In genomic region chr14:21536395-21537087, GRCh38 we compare ENCODE assay signal across 12 cellular contexts. TPM values are rescaled to one million over a fixed set of nuclear protein-coding genes. Genes with fewer than 3 reads are reported as not detected.
DNase-seq lines count a peak whose midpoint lies in the region; ATAC-seq and TF ChIP-seq lines count a peak whose summit lies in the region.
"Had no signal": no experiment of that assay in that cellular context is flagged by ENCODE, and none has a peak within 500 bp of the region (broad histone marks: within the 10 kb centered on the region; RNA-seq: fewer than 3 reads in every experiment).

No MANE protein-coding gene starts in this region.

- H3K36me3 Mint-ChIP-seq in activated naive CD8-positive, alpha-beta T cell: no peaks in the 10 kb centered on the region
- H3K36me3 Mint-ChIP-seq in activated naive CD8-positive, alpha-beta T cell treated with anti-CD3 and anti-CD28 coated beads, Interleukin-2, amount 50 U/mL, for 24 hours (ENCODE audit: low read depth): no peaks in the 10 kb centered on the region
- H3K36me3 Mint-ChIP-seq in naive thymus-derived CD8-positive, alpha-beta T cell: peaks cover 0 to 5% (median 0%) of the 10 kb centered on the region in 3 donors

- intact Hi-C loops in esophagus squamous epithelium (cut with DNase I) (no loop called here), uterus (cut with DNase I; ENCODE audit: low total_unique reads) (no loop called here)

- peaks cover 28% of the 10 kb centered on the region for H3K27me3 Mint-ChIP-seq in activated naive CD8-positive, alpha-beta T cell
- H3K27me3 Mint-ChIP-seq in activated naive CD8-positive, alpha-beta T cell treated with anti-CD3 and anti-CD28 coated beads, Interleukin-2, amount 50 U/mL, for 24 hours: peaks cover 55% of the 10 kb centered on the region
- H3K27me3 Mint-ChIP-seq in naive thymus-derived CD8-positive, alpha-beta T cell: peaks cover 26 to 56% (median 45%) of the 10 kb centered on the region in 5 donors

- H3K4me1 ChIP-seq in esophagus squamous epithelium (peaks cover 0 to 16% (median 10%) of the 10 kb centered on the region in 3 donors), uterus (no peaks in the 10 kb centered on the region)
- H3K4me1 ChIP-seq: BLaER1 had no signal

- no peak for DNase-seq in activated naive CD8-positive, alpha-beta T cell treated with anti-CD3 and anti-CD28 coated beads, Interleukin-2, amount 50 U/mL, for 24 hours
- DNase-seq in esophagus squamous epithelium (lab: John Stamatoyannopoulos, UW) (no peak), uterus (no peak), NCI-H1694 treated with DMSO at 0.1 percent for 48 hours (lab: John Stamatoyannopoulos, UW) (no peak)
- no peak for DNase-seq in naive thymus-derived CD8-positive, alpha-beta T cell
- DNase-seq in activated CD4-positive, CD25-positive, alpha-beta regulatory T cell treated with anti-CD3 and anti-CD28 coated beads, Interleukin-2, amount 50 U/mL, for 72 hours: no peak
- DNase-seq: activated CD4-positive, alpha-beta T cell treated with anti-CD3 and anti-CD28 coated beads, Interleukin-2, amount 50 U/mL, for 1 hour had no signal

- no peak overlapping the region for H3K27ac ChIP-seq in esophagus squamous epithelium
- no peak overlapping the region for H3K27ac ChIP-seq in uterus
- H3K27ac ChIP-seq: BLaER1 had no signal

- H3K9me3 ChIP-seq in esophagus squamous epithelium (no peaks in the 10 kb centered on the region), uterus (no peaks in the 10 kb centered on the region)
- H3K9me3 ChIP-seq: BLaER1 had no signal

- H3K27me3 ChIP-seq in esophagus squamous epithelium (peaks cover 0 to 67% (median 0%) of the 10 kb centered on the region in 4 donors), uterus (no peaks in the 10 kb centered on the region)

- TF ChIP-seq POLR2A in esophagus squamous epithelium (IDR thresholded peaks at IDR 0.05) (no peak), uterus (IDR thresholded peaks at IDR 0.05) (no peak)

- H3K4me3 Mint-ChIP-seq in activated naive CD8-positive, alpha-beta T cell: peak overlapping the region; percentile 17
- no peak overlapping the region for H3K4me3 Mint-ChIP-seq in activated naive CD8-positive, alpha-beta T cell treated with anti-CD3 and anti-CD28 coated beads, Interleukin-2, amount 50 U/mL, for 24 hours
- H3K4me3 Mint-ChIP-seq in naive thymus-derived CD8-positive, alpha-beta T cell: peak overlapping the region in 8 of 10 donors; percentile 17 to 71 (median 58)
- H3K4me3 Mint-ChIP-seq: dendritic cell treated with granulocyte-macrophage colony-stimulating factor and Interleukin-4, amounts not matched to agents 40 ng/mL and 50 ng/mL, for 4 days had no signal

- POLR2A ChIA-PET in naive thymus-derived CD8-positive, alpha-beta T cell (lab: Charles Lee): no interaction called here

- H3K4me3 ChIP-seq in esophagus squamous epithelium (peak overlapping the region in 3 of 4 donors; percentile 23 to 62 (median 24)), uterus (peak overlapping the region; percentile 0 to 35)
- H3K4me3 ChIP-seq: BLaER1 had no signal

- no peaks in the 10 kb centered on the region for H3K9me3 Mint-ChIP-seq in activated naive CD8-positive, alpha-beta T cell (ENCODE audit: low read depth)
- H3K9me3 Mint-ChIP-seq in activated naive CD8-positive, alpha-beta T cell treated with anti-CD3 and anti-CD28 coated beads, Interleukin-2, amount 50 U/mL, for 24 hours: no peaks in the 10 kb centered on the region
- H3K9me3 Mint-ChIP-seq in naive thymus-derived CD8-positive, alpha-beta T cell: no peaks in the 10 kb centered on the region
- H3K9me3 Mint-ChIP-seq: dendritic cell treated with granulocyte-macrophage colony-stimulating factor and Interleukin-4, amounts not matched to agents 40 ng/mL and 50 ng/mL, for 4 days had no signal

- peaks cover 8% of the 10 kb centered on the region for H3K4me1 Mint-ChIP-seq in activated naive CD8-positive, alpha-beta T cell (ENCODE audit: low read depth)
- H3K4me1 Mint-ChIP-seq in activated naive CD8-positive, alpha-beta T cell treated with anti-CD3 and anti-CD28 coated beads, Interleukin-2, amount 50 U/mL, for 24 hours: peaks cover 8% of the 10 kb centered on the region
- peaks cover 5 to 14% (median 9%) of the 10 kb centered on the region in 4 donors for H3K4me1 Mint-ChIP-seq in naive thymus-derived CD8-positive, alpha-beta T cell

- TF ChIP-seq CTCF in esophagus squamous epithelium (IDR thresholded peaks at IDR 0.05) (no peak), uterus (IDR thresholded peaks at IDR 0.05) (no peak)

- H3K36me3 ChIP-seq in esophagus squamous epithelium: no peaks in the 10 kb centered on the region
- H3K36me3 ChIP-seq in uterus: no peaks in the 10 kb centered on the region
- H3K36me3 ChIP-seq: BLaER1 had no signal

- 6 to 9% methylated on average over 20 to 25 of the region's 26 CpGs for WGBS in esophagus squamous epithelium, 2 donors

- no peak for ATAC-seq in activated naive CD8-positive, alpha-beta T cell treated with anti-CD3 and anti-CD28 coated beads, Interleukin-2, amount 50 U/mL, for 24 hours
- ATAC-seq in naive thymus-derived CD8-positive, alpha-beta T cell: peak in 1 of 2 donors; percentile 25
- no peak for ATAC-seq in HG03039 (IDR thresholded peaks at IDR 0.05; ENCODE audit: unreplicated experiment)

- no peak overlapping the region for H3K27ac Mint-ChIP-seq in activated naive CD8-positive, alpha-beta T cell
- H3K27ac Mint-ChIP-seq in activated naive CD8-positive, alpha-beta T cell treated with anti-CD3 and anti-CD28 coated beads, Interleukin-2, amount 50 U/mL, for 24 hours: no peak overlapping the region
- peak overlapping the region in 2 of 10 donors; percentile 10 to 36 for H3K27ac Mint-ChIP-seq in naive thymus-derived CD8-positive, alpha-beta T cell
- H3K27ac Mint-ChIP-seq: dendritic cell treated with granulocyte-macrophage colony-stimulating factor and Interleukin-4, amounts not matched to agents 40 ng/mL and 50 ng/mL, for 4 days had no signal

RNA-seq across cellular contexts. Expression of gene SALL2, which starts 10.4 kb away (rescaled TPM):
- 1 to 10 TPM in 3 of 4 donors, under 1 TPM in 1; 0.83 to 5.1 (median 1.9) TPM for total RNA-seq in esophagus squamous epithelium
- 1 to 10 TPM; 6.2 to 6.7 TPM for total RNA-seq in naive thymus-derived CD8-positive, alpha-beta T cell
- polyA plus RNA-seq in naive thymus-derived CD8-positive, alpha-beta T cell: 1 to 10 TPM; 2.5 to 3.8 (median 2.5) TPM
- 10 to 100 TPM in 2 of 4 donors, 1 to 10 TPM in 1, under 1 TPM in 1; 0.26 to 28.8 (median 10.4) TPM for total RNA-seq in uterus

RNA-seq across cellular contexts. Expression of gene METTL3, which starts 25.4 kb away (rescaled TPM):
- total RNA-seq in esophagus squamous epithelium (10 to 100 TPM; 26.0 to 65.0 (median 33.7) TPM), uterus (100 to 1,000 TPM in 1 of 4 donors, 10 to 100 TPM in 3; 47.4 to 101 (median 57.7) TPM)
- total RNA-seq in naive thymus-derived CD8-positive, alpha-beta T cell: 100 to 1,000 TPM; 113 to 116 TPM
- 10 to 100 TPM; 12.4 to 24.5 (median 20.5) TPM for polyA plus RNA-seq in naive thymus-derived CD8-positive, alpha-beta T cell

RNA-seq across cellular contexts. Expression of gene OR10G3, which starts 43.3 kb away (rescaled TPM):
- not detected for total RNA-seq in esophagus squamous epithelium
- not detected for total RNA-seq in naive thymus-derived CD8-positive, alpha-beta T cell
- not detected for polyA plus RNA-seq in naive thymus-derived CD8-positive, alpha-beta T cell
- total RNA-seq in uterus: not detected
- total RNA-seq: renal cortical epithelial cell had no signal

RNA-seq across cellular contexts. Expression of gene TOX4, which starts 59.5 kb away (rescaled TPM):
- 10 to 100 TPM; 36.2 to 51.3 (median 48.4) TPM for total RNA-seq in esophagus squamous epithelium
- 10 to 100 TPM; 86.2 to 90.2 TPM for total RNA-seq in naive thymus-derived CD8-positive, alpha-beta T cell
- 10 to 100 TPM; 68.6 to 87.5 (median 75.8) TPM for polyA plus RNA-seq in naive thymus-derived CD8-positive, alpha-beta T cell
- 10 to 100 TPM; 19.4 to 78.0 (median 59.0) TPM for total RNA-seq in uterus

RNA-seq across cellular contexts. Expression of gene RAB2B, which starts 59.8 kb away (rescaled TPM):
- 10 to 100 TPM in 3 of 4 donors, 1 to 10 TPM in 1; 6.3 to 20.4 (median 11.4) TPM for total RNA-seq in esophagus squamous epithelium
- total RNA-seq in naive thymus-derived CD8-positive, alpha-beta T cell: 10 to 100 TPM; 28.5 to 29.2 TPM
- polyA plus RNA-seq in naive thymus-derived CD8-positive, alpha-beta T cell: 10 to 100 TPM in 1 of 3 donors, 1 to 10 TPM in 2; 8.7 to 11.0 (median 9.9) TPM
- 10 to 100 TPM in 3 of 4 donors, 1 to 10 TPM in 1; 8.5 to 47.9 (median 22.9) TPM for total RNA-seq in uterus
